ENCODE assay signal across 8 cellular contexts in genomic region chr19:55257461-55258411, GRCh38. TPM values are rescaled to one million over a fixed set of nuclear protein-coding genes. Genes with fewer than 3 reads are reported as not detected.
DNase-seq lines count a peak whose midpoint lies in the region; ATAC-seq and TF ChIP-seq lines count a peak whose summit lies in the region.

No MANE protein-coding gene starts in this region.

- intact Hi-C loops in left lung (cut with DNase I), result no loop called here

- no peak for TF ChIP-seq CTCF in astrocyte of the cerebellum (IDR thresholded peaks at IDR 0.05; ENCODE audit: low read depth, low read length, missing control alignments)
- TF ChIP-seq CTCF in left lung (IDR thresholded peaks at IDR 0.05), result no peak

- peak overlapping the region; percentile 82 for H3K4me3 ChIP-seq in astrocyte of the cerebellum (ENCODE audit: low read depth, low read length)
- peak overlapping the region; percentile 92 to 95 for H3K4me3 ChIP-seq in left lung

- H3K4me1 ChIP-seq in left lung, result peaks cover 26 to 59% of the 10 kb centered on the region in 2 donors

- H3K36me3 ChIP-seq in left lung, result peaks cover 0 to 15% of the 10 kb centered on the region in 2 donors

- no peak for ATAC-seq in left lung
- ATAC-seq in stimulated activated naive CD8-positive, alpha-beta T cell treated with anti-CD3 and anti-CD28 coated beads, Interleukin-15, Interleukin-2, amounts not matched to agents 100 U/mL and 50 U/mL, for 24 hours, result no peak
- ATAC-seq in GM21381 (IDR thresholded peaks at IDR 0.05; ENCODE audit: unreplicated experiment), result no peak

- DNase-seq in NOMO-1 treated with DMSO at 0.1 percent for 48 hours (lab: John Stamatoyannopoulos, UW; ENCODE audit: unreplicated experiment) (peak; percentile 15), NOMO-1 treated with dmso at 0.1 percent for 144 hours (lab: John Stamatoyannopoulos, UW; ENCODE audit: unreplicated experiment) (no peak), NCI-H524 (lab: John Stamatoyannopoulos, UW) (peak; percentile 15 to 68), astrocyte of the cerebellum (ENCODE audit: low read depth) (no peak), left lung (peak in 1 of 2 donors; percentile 74), pons (ENCODE audit: low spot score) (no peak)
- peak; percentile 47 for DNase-seq in stimulated activated naive CD8-positive, alpha-beta T cell treated with anti-CD3 and anti-CD28 coated beads, Interleukin-15, Interleukin-2, amounts not matched to agents 100 U/mL and 50 U/mL, for 24 hours

- no peaks in the 10 kb centered on the region for H3K27me3 ChIP-seq in left lung

- peak overlapping the region; percentile 84 to 95 for H3K27ac ChIP-seq in left lung

- no peaks in the 10 kb centered on the region for H3K9me3 ChIP-seq in left lung

- in situ Hi-C loops in astrocyte of the cerebellum (cut with HindIII; ENCODE audit: low sequenced_read_pairs), result loop anchor here (10.0 kb wide), 1 partner anchor 83 kb away; no protein-coding TSS in a partner anchor

RNA-seq across cellular contexts. Expression of gene PPP6R1, which starts 1.1 kb away (rescaled TPM):
- 10 to 100 TPM; 56.0 to 81.8 TPM for total RNA-seq in left lung

RNA-seq across cellular contexts. Expression of gene HSPBP1, which starts 22.2 kb away (rescaled TPM):
- total RNA-seq in left lung, result 10 to 100 TPM; 23.8 to 31.0 TPM

RNA-seq across cellular contexts. Expression of gene BRSK1, which starts 26.1 kb away (rescaled TPM):
- total RNA-seq in left lung, result 1 to 10 TPM; 2.2 to 3.3 TPM

RNA-seq across cellular contexts. Expression of gene TMEM86B, which starts 29.2 kb away (rescaled TPM):
- total RNA-seq in left lung, result 1 to 10 TPM; 1.9 to 2.7 TPM

RNA-seq across cellular contexts. Expression of gene PTPRH, which starts 48.4 kb away (rescaled TPM):
- total RNA-seq in left lung, result under 1 TPM; 0.20 to 0.63 TPM

Comparison
In these comparisons a context has a peak if more than half of its experiments do, and no peak if none do; other contexts are left out.
1. DNase-seq: peak in NOMO-1 treated with DMSO at 0.1 percent for 48 hours (single experiment), NCI-H524 (2 of 2) and stimulated activated naive CD8-positive, alpha-beta T cell treated with anti-CD3 and anti-CD28 coated beads, Interleukin-15, Interleukin-2, amounts not matched to agents 100 U/mL and 50 U/mL, for 24 hours (single experiment); none in NOMO-1 treated with dmso at 0.1 percent for 144 hours (single experiment), astrocyte of the cerebellum (single experiment) and pons (single experiment).